ENCODE assay signal across 10 cellular contexts in the genomic region with DNA sequence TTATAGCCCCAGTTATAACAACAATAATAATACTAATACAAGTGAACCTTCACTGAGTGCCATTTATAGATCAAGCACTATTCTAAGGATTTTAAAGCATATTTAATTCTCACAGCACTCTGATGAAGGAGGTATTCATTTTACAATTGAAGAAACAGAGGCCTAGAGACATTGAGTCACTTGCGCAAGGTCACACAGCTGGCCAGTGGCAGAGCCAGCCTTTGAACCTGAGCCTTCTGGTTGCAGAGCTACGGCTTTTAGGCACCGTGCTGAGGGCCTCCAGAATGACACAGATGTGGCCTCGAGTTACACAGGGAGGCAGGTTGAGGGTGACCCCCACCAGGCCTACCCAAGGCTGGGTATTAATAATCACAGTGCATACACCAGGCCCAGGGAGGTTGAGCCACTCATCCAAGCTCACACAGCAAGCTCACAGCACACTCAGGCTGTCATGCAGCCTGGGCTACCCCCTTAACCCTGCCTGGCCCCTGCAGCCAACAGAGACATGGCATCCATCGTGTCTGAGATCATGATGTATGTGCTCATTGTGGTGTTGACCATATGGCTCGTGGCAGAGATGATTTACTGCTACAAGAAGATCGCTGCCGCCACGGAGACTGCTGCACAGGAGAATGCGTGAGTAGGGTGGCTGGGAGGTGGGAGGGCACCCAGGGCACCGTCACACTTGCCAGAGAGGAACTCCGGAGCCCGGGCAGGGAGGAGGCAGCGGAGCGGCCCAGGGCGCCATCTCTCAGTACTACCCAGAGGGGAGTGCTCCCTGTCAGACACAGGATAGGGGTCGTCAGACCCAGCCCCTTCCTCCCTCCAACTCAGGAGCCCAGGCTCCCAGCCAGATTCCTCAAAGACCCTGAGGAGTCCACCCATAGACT. TPM values are rescaled to one million over a fixed set of nuclear protein-coding genes. Genes with fewer than 3 reads are reported as not detected.
DNase-seq lines count a peak whose midpoint lies in the region; ATAC-seq and TF ChIP-seq lines count a peak whose summit lies in the region.
"Had no signal": no experiment of that assay in that cellular context is flagged by ENCODE, and none has a peak within 500 bp of the region (broad histone marks: within the 10 kb centered on the region; RNA-seq: fewer than 3 reads in every experiment).

No MANE protein-coding gene starts in this region.

- intact Hi-C loops in thyroid gland (cut with DNase I): no loop called here

- no peak overlapping the region for H3K4me3 Mint-ChIP-seq in activated T-cell treated with anti-CD3 and anti-CD28 coated beads, Interleukin-2, amount 50 U/mL, for 24 hours

- peaks cover 23 to 46% of the 10 kb centered on the region in 2 donors for H3K4me1 ChIP-seq in thyroid gland

- no peak for TF ChIP-seq CTCF in thyroid gland (IDR thresholded peaks at IDR 0.05)

- no peaks in the 10 kb centered on the region for H3K36me3 Mint-ChIP-seq in activated T-cell treated with anti-CD3 and anti-CD28 coated beads, Interleukin-2, amount 50 U/mL, for 24 hours (ENCODE audit: low read depth)

- H3K4me3 ChIP-seq in thyroid gland (replicated peaks in 1 of 3): no peak overlapping the region

- 76 to 85% methylated on average over 8 to 14 of the region's 17 CpGs for WGBS in thyroid gland, 2 donors

- no peaks in the 10 kb centered on the region for H3K9me3 ChIP-seq in thyroid gland
- H3K9me3 ChIP-seq: neutrophil had no signal

- no peaks in the 10 kb centered on the region for H3K36me3 ChIP-seq in thyroid gland
- H3K36me3 ChIP-seq: neutrophil had no signal

- H3K4me1 Mint-ChIP-seq in activated T-cell treated with anti-CD3 and anti-CD28 coated beads, Interleukin-2, amount 50 U/mL, for 24 hours (ENCODE audit: low read depth): peaks cover 18% of the 10 kb centered on the region

- no peak for DNase-seq in activated T-cell treated with anti-CD3 and anti-CD28 coated beads, Interleukin-2, amount 50 U/mL, for 24 hours
- DNase-seq in activated T-cell treated with anti-CD3 and anti-CD28 coated beads, Interleukin-2, amount 50 U/mL, for 1 hour: no peak
- DNase-seq in SK-N-DZ (ENCODE audit: low spot score): peak; percentile 37
- DNase-seq in islet precursor cell: peak; percentile 51
- no peak for DNase-seq in thyroid gland
- DNase-seq in NCI-H187 treated with DMSO at 0.1 percent for 48 hours (lab: John Stamatoyannopoulos, UW): no peak
- no peak for DNase-seq in stimulated activated CD4-positive, alpha-beta T cell treated with anti-CD3 and anti-CD28 coated beads, Interleukin-12 subunit alpha, Interleukin-12 subunit beta, amount 100 ng/mL, for 4 hours
- DNase-seq: activated naive CD4-positive, alpha-beta T cell had no signal

- H3K9me3 Mint-ChIP-seq in activated T-cell treated with anti-CD3 and anti-CD28 coated beads, Interleukin-2, amount 50 U/mL, for 24 hours: no peaks in the 10 kb centered on the region

- peaks cover 9% of the 10 kb centered on the region for H3K27me3 Mint-ChIP-seq in activated T-cell treated with anti-CD3 and anti-CD28 coated beads, Interleukin-2, amount 50 U/mL, for 24 hours

- no peaks in the 10 kb centered on the region for H3K27me3 ChIP-seq in thyroid gland

- H3K27ac ChIP-seq in thyroid gland: peak overlapping the region; percentile 20 to 67 (median 39)
- H3K27ac ChIP-seq: neutrophil had no signal

- no peak for ATAC-seq in HG02970 (IDR thresholded peaks at IDR 0.05; ENCODE audit: low FRiP score, unreplicated experiment)

- peak overlapping the region; percentile 22 for H3K27ac Mint-ChIP-seq in activated T-cell treated with anti-CD3 and anti-CD28 coated beads, Interleukin-2, amount 50 U/mL, for 24 hours

- TF ChIP-seq POLR2A in thyroid gland (IDR thresholded peaks at IDR 0.05): no peak

RNA-seq across cellular contexts. Expression of gene HPN, which starts 2.7 kb away (rescaled TPM):
- polyA plus RNA-seq in SK-N-DZ (2014; cell fraction: cytosol; rRNA removed): not detected in 2 replicates
- not detected in 2 replicates for polyA plus RNA-seq in SK-N-DZ (2014; cell fraction: nucleus; rRNA removed)
- total RNA-seq in thyroid gland: 10 to 100 TPM; 16.3 to 19.3 (median 17.9) TPM

RNA-seq across cellular contexts. Expression of gene SCN1B, which starts 8.6 kb away (rescaled TPM):
- 0.52 and 0.85 TPM in 2 replicates for polyA plus RNA-seq in SK-N-DZ (2014; cell fraction: cytosol; rRNA removed)
- 1.5 and 2.4 TPM in 2 replicates for polyA plus RNA-seq in SK-N-DZ (2014; cell fraction: nucleus; rRNA removed)
- 10 to 100 TPM in 2 of 4 donors, 1 to 10 TPM in 2; 5.7 to 19.6 (median 10.1) TPM for total RNA-seq in thyroid gland

RNA-seq across cellular contexts. Expression of gene GRAMD1A, which starts 38.7 kb away (rescaled TPM):
- 11.7 and 12.7 TPM in 2 replicates for polyA plus RNA-seq in SK-N-DZ (2014; cell fraction: cytosol; rRNA removed)
- polyA plus RNA-seq in SK-N-DZ (2014; cell fraction: nucleus; rRNA removed): 67.5 and 104 TPM in 2 replicates
- total RNA-seq in thyroid gland: 10 to 100 TPM; 33.4 to 57.5 (median 47.0) TPM

Comparison
In these comparisons a context has a peak if more than half of its experiments do, and no peak if none do; other contexts are left out.
1. DNase-seq: peak in SK-N-DZ (single experiment) and islet precursor cell (single experiment); none in activated T-cell treated with anti-CD3 and anti-CD28 coated beads, Interleukin-2, amount 50 U/mL, for 24 hours (single experiment), activated T-cell treated with anti-CD3 and anti-CD28 coated beads, Interleukin-2, amount 50 U/mL, for 1 hour (single experiment), thyroid gland (0 of 2), NCI-H187 treated with DMSO at 0.1 percent for 48 hours (single experiment) and stimulated activated CD4-positive, alpha-beta T cell treated with anti-CD3 and anti-CD28 coated beads, Interleukin-12 subunit alpha, Interleukin-12 subunit beta, amount 100 ng/mL, for 4 hours (single experiment).